34 cellular contexts compared by ENCODE assay signal in the genomic region with DNA sequence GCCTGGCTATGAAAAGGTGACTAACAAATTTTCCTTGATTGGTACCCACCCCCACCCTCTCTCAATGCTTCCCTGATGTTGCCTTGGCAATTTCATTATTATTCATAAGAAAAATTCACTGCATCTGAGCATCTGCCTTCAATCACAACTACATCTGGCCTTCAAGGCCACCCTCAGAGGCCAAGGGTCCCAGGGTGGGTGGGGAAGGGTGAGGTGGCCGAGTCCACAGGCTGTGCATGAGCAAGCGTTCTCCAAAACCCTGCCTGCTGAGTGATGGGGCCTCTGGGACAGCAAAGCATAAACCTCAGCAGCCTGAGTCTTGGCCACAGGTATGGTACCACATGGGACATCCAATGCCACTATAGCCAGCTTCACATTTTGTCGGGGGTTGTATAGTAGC.
"Had no signal": no experiment of that assay in that cellular context is flagged by ENCODE, and none has a peak within 500 bp of the region (broad histone marks: within the 10 kb centered on the region; RNA-seq: fewer than 3 reads in every experiment).

No MANE protein-coding gene starts in this region.

- H3K27ac Mint-ChIP-seq: activated naive CD4-positive, alpha-beta T cell treated with anti-CD3 and anti-CD28 coated beads for 36 hours; activated naive CD4-positive, alpha-beta T cell treated with anti-CD3 and anti-CD28 coated beads, Interleukin-2, amount 10 ng/mL, durations not matched to agents 7 days and 5 days; activated naive CD4-positive, alpha-beta T cell treated with anti-CD3 and anti-CD28 coated beads, Interleukin-2, amount 50 U/mL, for 24 hours; activated naive CD8-positive, alpha-beta T cell; activated naive CD8-positive, alpha-beta T cell treated with anti-CD3 and anti-CD28 coated beads for 36 hours; activated naive CD8-positive, alpha-beta T cell treated with anti-CD3 and anti-CD28 coated beads, Interleukin-2, amount 10 ng/mL, durations not matched to agents 7 days and 5 days; activated naive CD8-positive, alpha-beta T cell treated with anti-CD3 and anti-CD28 coated beads, Interleukin-2, amount 50 U/mL, for 24 hours; activated T-cell treated with anti-CD3 and anti-CD28 coated beads, Interleukin-2, amount 50 U/mL, for 24 hours; activated T-cell treated with anti-CD3 and anti-CD28 coated beads, Interleukin-2, amount 50 U/mL, for 72 hours; activated T-helper 1 cell treated with anti-CD3 and anti-CD28 coated beads, Interleukin-12 subunit alpha, Interleukin-12 subunit beta, Interleukin-2, Interleukin-4 antibody, amounts not matched to agents 30 ng/mL and 10 ng/mL and 1 ng/mL, durations not matched to agents 14 hours and 24 hours and 36 hours; activated T-helper 17 cell treated with anti-CD3 and anti-CD28 coated beads, Interleukin-2, amount 50 U/mL, for 72 hours; activated T-helper 2 cell treated with anti-CD3 and anti-CD28 coated beads, Interferon-gamma antibody, Interleukin-2, Interleukin-4, amounts not matched to agents 10 μg/mL and 5 μg/mL and 100 μg/mL, durations not matched to agents 14 hours and 24 hours and 36 hours had no signal

- ATAC-seq: activated naive CD8-positive, alpha-beta T cell treated with anti-CD3 and anti-CD28 coated beads, Interleukin-2, amount 50 U/mL, for 24 hours; activated T-cell treated with anti-CD3 and anti-CD28 coated beads, Interleukin-2, amount 50 U/mL, for 4 hours; activated T-cell treated with anti-CD3 and anti-CD28 coated beads, Interleukin-2, amount 50 U/mL, for 72 hours; activated T-helper 17 cell treated with anti-CD3 and anti-CD28 coated beads, Interleukin-2, amount 50 U/mL, for 72 hours; body of pancreas had no signal

- H3K9me3 ChIP-seq: adrenal gland, ascending aorta, body of pancreas, breast epithelium had no signal

- H3K36me3 ChIP-seq: adrenal gland, ascending aorta, brain microvascular endothelial cell, breast epithelium, cardiac muscle cell had no signal

- H3K27ac ChIP-seq: adrenal gland, body of pancreas, brain microvascular endothelial cell, breast epithelium, cardiac muscle cell had no signal

- H3K9me3 Mint-ChIP-seq: activated naive CD4-positive, alpha-beta T cell treated with anti-CD3 and anti-CD28 coated beads for 36 hours; activated naive CD4-positive, alpha-beta T cell treated with anti-CD3 and anti-CD28 coated beads, Interleukin-2, amount 10 ng/mL, durations not matched to agents 7 days and 5 days; activated naive CD8-positive, alpha-beta T cell treated with anti-CD3 and anti-CD28 coated beads for 36 hours; activated naive CD8-positive, alpha-beta T cell treated with anti-CD3 and anti-CD28 coated beads, Interleukin-2, amount 10 ng/mL, durations not matched to agents 7 days and 5 days; activated naive CD8-positive, alpha-beta T cell treated with anti-CD3 and anti-CD28 coated beads, Interleukin-2, amount 50 U/mL, for 24 hours; activated T-cell treated with anti-CD3 and anti-CD28 coated beads, Interleukin-2, amount 50 U/mL, for 24 hours; activated T-cell treated with anti-CD3 and anti-CD28 coated beads, Interleukin-2, amount 50 U/mL, for 4 hours; activated T-cell treated with anti-CD3 and anti-CD28 coated beads, Interleukin-2, amount 50 U/mL, for 72 hours; activated T-helper 1 cell treated with anti-CD3 and anti-CD28 coated beads, Interleukin-12 subunit alpha, Interleukin-12 subunit beta, Interleukin-2, Interleukin-4 antibody, amounts not matched to agents 30 ng/mL and 10 ng/mL and 1 ng/mL, durations not matched to agents 14 hours and 24 hours and 36 hours; activated T-helper 17 cell treated with anti-CD3 and anti-CD28 coated beads, Interleukin-2, amount 50 U/mL, for 72 hours; activated T-helper 2 cell treated with anti-CD3 and anti-CD28 coated beads, Interferon-gamma antibody, Interleukin-2, Interleukin-4, amounts not matched to agents 10 μg/mL and 5 μg/mL and 100 μg/mL, durations not matched to agents 14 hours and 24 hours and 36 hours; central memory CD8-positive, alpha-beta T cell had no signal

- H3K27me3 ChIP-seq: adrenal gland, ascending aorta, body of pancreas, brain microvascular endothelial cell, cardiac muscle cell had no signal

- H3K36me3 Mint-ChIP-seq: activated naive CD4-positive, alpha-beta T cell treated with anti-CD3 and anti-CD28 coated beads, Interleukin-2, amount 10 ng/mL, durations not matched to agents 7 days and 5 days; activated naive CD8-positive, alpha-beta T cell; activated naive CD8-positive, alpha-beta T cell treated with anti-CD3 and anti-CD28 coated beads for 36 hours; activated naive CD8-positive, alpha-beta T cell treated with anti-CD3 and anti-CD28 coated beads, Interleukin-2, amount 10 ng/mL, durations not matched to agents 7 days and 5 days; brain had no signal

- DNase-seq: activated effector memory CD4-positive, alpha-beta T cell treated with anti-CD3 and anti-CD28 coated beads, Interleukin-2, amount 50 U/mL, for 16 hours; activated effector memory CD4-positive, alpha-beta T cell treated with Interleukin-2 at 50 U/mL for 16 hours; activated gamma-delta T cell; activated gamma-delta T cell treated with Interleukin-2 at 50 U/mL for 16 hours; activated naive CD4-positive, alpha-beta T cell; activated naive CD4-positive, alpha-beta T cell treated with anti-CD3 and anti-CD28 coated beads for 36 hours; activated naive CD4-positive, alpha-beta T cell treated with anti-CD3 and anti-CD28 coated beads, Interleukin-2, amount 10 ng/mL, durations not matched to agents 7 days and 5 days; activated naive CD4-positive, alpha-beta T cell treated with anti-CD3 and anti-CD28 coated beads, Interleukin-2, amount 50 U/mL, for 16 hours; activated naive CD4-positive, alpha-beta T cell treated with Interleukin-2 at 50 U/mL for 16 hours; activated naive CD8-positive, alpha-beta T cell treated with anti-CD3 and anti-CD28 coated beads for 36 hours; activated naive CD8-positive, alpha-beta T cell treated with anti-CD3 and anti-CD28 coated beads, Interleukin-2, amount 10 ng/mL, durations not matched to agents 7 days and 5 days; activated naive CD8-positive, alpha-beta T cell treated with anti-CD3 and anti-CD28 coated beads, Interleukin-2, amount 50 U/mL, for 24 hours; activated T-cell treated with anti-CD3 and anti-CD28 coated beads, Interleukin-2, amount 50 U/mL, for 1 hour; activated T-cell treated with anti-CD3 and anti-CD28 coated beads, Interleukin-2, amount 50 U/mL, for 24 hours; activated T-cell treated with anti-CD3 and anti-CD28 coated beads, Interleukin-2, amount 50 U/mL, for 4 hours; activated T-cell treated with anti-CD3 and anti-CD28 coated beads, Interleukin-2, amount 50 U/mL, for 48 hours; activated T-cell treated with anti-CD3 and anti-CD28 coated beads, Interleukin-2, amount 50 U/mL, for 72 hours; adrenal gland; amniotic stem cell; aorta; body of pancreas; brain microvascular endothelial cell; central memory CD4-positive, alpha-beta T cell; cerebellar nuclear complex had no signal

- H3K4me1 ChIP-seq: adrenal gland, ascending aorta, body of pancreas, breast epithelium had no signal

- H3K4me3 ChIP-seq: adrenal gland, ascending aorta, body of pancreas, breast epithelium, cardiac muscle cell had no signal
